ENCODE assay signal across 15 cellular contexts in the genomic region with DNA sequence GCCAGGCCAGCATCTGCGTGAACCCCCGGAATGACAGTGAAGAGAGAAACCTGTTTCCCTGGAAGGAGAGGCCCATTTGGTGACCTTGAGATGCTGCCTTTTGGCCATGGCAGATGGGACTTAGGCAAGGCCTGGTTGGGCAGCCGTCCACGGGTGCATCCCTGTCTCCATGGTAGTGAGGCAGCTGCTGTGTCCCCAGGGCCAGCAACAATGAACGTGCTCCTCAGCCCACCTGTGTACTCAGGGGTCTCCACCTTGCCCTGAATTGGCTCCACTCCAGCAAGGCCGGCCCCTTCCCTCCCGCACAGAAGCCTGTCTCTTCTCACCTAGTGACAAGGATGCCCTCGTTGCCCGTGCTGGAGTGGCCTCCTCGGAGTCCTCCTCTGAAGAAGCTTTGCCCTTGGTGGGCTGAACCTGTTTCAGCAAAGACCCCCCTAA.
"Had no signal": no experiment of that assay in that cellular context is flagged by ENCODE, and none has a peak within 500 bp of the region (broad histone marks: within the 10 kb centered on the region; RNA-seq: fewer than 3 reads in every experiment).

No MANE protein-coding gene starts in this region.

- H3K4me1 ChIP-seq: psoas muscle had no signal

- DNase-seq: activated CD4-positive, alpha-beta T cell treated with anti-CD3 and anti-CD28 coated beads for 36 hours; activated CD8-positive, alpha-beta T cell treated with anti-CD3 and anti-CD28 coated beads, Interleukin-2, amount 10 ng/mL, durations not matched to agents 7 days and 5 days; activated naive CD8-positive, alpha-beta T cell treated with anti-CD3 and anti-CD28 coated beads for 36 hours; amygdala; kidney glomerular epithelial cell; mesenchymal stem cell; nucleus accumbens; SK-N-SH; stimulated activated CD4-positive, alpha-beta T cell treated with anti-CD3 and anti-CD28 coated beads, Interleukin-2, amount 100 ng/mL, for 48 hours; stimulated activated naive CD4-positive, alpha-beta T cell; substantia nigra; trophoblast cell had no signal

- H3K9me3 ChIP-seq: psoas muscle, SK-N-SH had no signal

- H3K4me3 ChIP-seq: psoas muscle had no signal

- ATAC-seq: activated CD4-positive, alpha-beta T cell treated with anti-CD3 and anti-CD28 coated beads for 36 hours; activated CD8-positive, alpha-beta T cell treated with anti-CD3 and anti-CD28 coated beads, Interleukin-2, amount 10 ng/mL, durations not matched to agents 7 days and 5 days; psoas muscle had no signal

- H3K27ac ChIP-seq: epithelial cell of prostate, psoas muscle, VCaP had no signal
